Comparison of ENCODE assay signal across 1 cellular context in genomic region chr12:130813436-130813835, GRCh38.
TF ChIP-seq lines count a peak whose summit lies in the region.

No MANE protein-coding gene starts in this region.

TF ChIP-seq in IMR-90, 13 proteins besides CTCF, POLR2A, EP300 and RAD21 (continued from another document):
- no peak for TF ChIP-seq ELK1 (IDR thresholded peaks at IDR 0.05; ENCODE audit: borderline replicate concordance, low read depth, low read length)
- TF ChIP-seq BHLHE40 (IDR thresholded peaks at IDR 0.05; ENCODE audit: low read depth, low read length), result no peak
- no peak for TF ChIP-seq SMC3 (IDR thresholded peaks at IDR 0.05; ENCODE audit: low read depth, low read length)
- no peak for TF ChIP-seq MXI1 (IDR thresholded peaks at IDR 0.05; ENCODE audit: borderline replicate concordance, low read depth, low read length)
- no peak for TF ChIP-seq CHD1 (IDR thresholded peaks at IDR 0.05; ENCODE audit: low read depth, low read length)
- TF ChIP-seq MAFK (IDR thresholded peaks at IDR 0.05; ENCODE audit: low read depth, low read length), result no peak
- no peak for TF ChIP-seq USF2 (IDR thresholded peaks at IDR 0.05; ENCODE audit: low read depth, low read length)
- TF ChIP-seq MAZ (IDR thresholded peaks at IDR 0.05; ENCODE audit: borderline replicate concordance, low read depth, low read length), result no peak
